In genomic region chr17:60321336-60322055, GRCh38 we compare ENCODE assay signal across 16 cellular contexts.
DNase-seq lines count a peak whose midpoint lies in the region; ATAC-seq and FAIRE-seq lines count a peak whose summit lies in the region.
"Had no signal": no experiment of that assay in that cellular context is flagged by ENCODE, and none has a peak within 500 bp of the region (broad histone marks: within the 10 kb centered on the region; RNA-seq: fewer than 3 reads in every experiment).

No MANE protein-coding gene starts in this region.

- H3K27me3 ChIP-seq in small intestine (ENCODE audit: control insufficient read depth in 2 of 2, insufficient read depth in 2 of 2, low read length in 2 of 2) = no peaks in the 10 kb centered on the region
- H3K27me3 ChIP-seq: BE2C had no signal

- no peaks in the 10 kb centered on the region for H3K36me3 ChIP-seq in small intestine (ENCODE audit: control insufficient read depth in 2 of 2, insufficient read depth in 2 of 2, low read length in 2 of 2)
- H3K36me3 ChIP-seq: BE2C had no signal

- no peak for DNase-seq in GM19239 (ENCODE audit: insufficient read length, low spot score)
- DNase-seq in M059J (ENCODE audit: low read depth) = peak; percentile 12
- DNase-seq in kidney glomerular epithelial cell (lab: John Stamatoyannopoulos, UW) = peak; percentile 25
- peak; percentile 49 for DNase-seq in small intestine
- DNase-seq in NCI-H82 (lab: John Stamatoyannopoulos, UW) = no peak
- no peak for DNase-seq in NCI-H1417 (lab: John Stamatoyannopoulos, UW)
- DNase-seq: BE2C; CD4-positive, alpha-beta memory T cell; MV-4-11; NCI-H1436; NCI-H2081; NCI-H2227 treated with DMSO at 0.1 percent for 48 hours; NCI-H526; OCI-M1 had no signal

- no peak for ATAC-seq in GM21390 (IDR thresholded peaks at IDR 0.05; ENCODE audit: unreplicated experiment)

- no peaks in the 10 kb centered on the region for H3K9me3 ChIP-seq in small intestine (ENCODE audit: control insufficient read depth, low read depth)
- H3K9me3 ChIP-seq: BE2C had no signal

- peak; percentile 8 for FAIRE-seq in GM19239 (lab: Jason Lieb, UNC)
- FAIRE-seq in small intestine (lab: Jason Lieb, UNC) = no peak

- 66 to 83% (median 69%) methylated on average over 4 of the region's 4 CpGs for WGBS in small intestine, 3 donors

- no peak overlapping the region for H3K4me3 ChIP-seq in small intestine (ENCODE audit: low read depth in 1 of 2, low read length in 2 of 2)

- H3K4me1 ChIP-seq in small intestine (ENCODE audit: control insufficient read depth in 2 of 2, insufficient read depth in 1 of 2, low read depth in 1 of 2, low read length in 1 of 2) = peaks cover 0 to 1% of the 10 kb centered on the region in 2 donors
- H3K4me1 ChIP-seq: BE2C had no signal

- H3K27ac ChIP-seq in small intestine (ENCODE audit: low read depth in 1 of 2, low read length in 1 of 2) = no peak overlapping the region
- H3K27ac ChIP-seq: HL-60 had no signal

Comparison
In these comparisons a context has a peak if more than half of its experiments do, and no peak if none do; other contexts are left out.
1. DNase-seq: peak in M059J (single experiment), kidney glomerular epithelial cell (single experiment) and small intestine (single experiment); none in GM19239 (single experiment), NCI-H82 (single experiment) and NCI-H1417 (0 of 3).